In genomic region chrX:1249101-1249887, GRCh38 we compare ENCODE assay signal across 8 cellular contexts. TPM values are rescaled to one million over a fixed set of nuclear protein-coding genes. Genes with fewer than 3 reads are reported as not detected.
DNase-seq lines count a peak whose midpoint lies in the region; ATAC-seq and TF ChIP-seq lines count a peak whose summit lies in the region.

No MANE protein-coding gene starts in this region.

- CTCF ChIA-PET in naive thymus-derived CD4-positive, alpha-beta T cell (lab: Charles Lee): no interaction called here

- H3K4me1 ChIP-seq in endodermal cell (ENCODE audit: control insufficient read depth, insufficient read depth, low read length): peaks cover 9% of the 10 kb centered on the region
- peaks cover 6 to 18% of the 10 kb centered on the region in 2 donors for H3K4me1 ChIP-seq in naive thymus-derived CD4-positive, alpha-beta T cell (ENCODE audit: control insufficient read depth in 2 of 2, insufficient read depth in 2 of 2, low read length in 2 of 2)

- H3K36me3 ChIP-seq in WERI-Rb-1: no peaks in the 10 kb centered on the region
- no peaks in the 10 kb centered on the region for H3K36me3 ChIP-seq in endodermal cell (ENCODE audit: control insufficient read depth, insufficient read depth, low read length)
- no peaks in the 10 kb centered on the region for H3K36me3 ChIP-seq in naive thymus-derived CD4-positive, alpha-beta T cell (ENCODE audit: control insufficient read depth in 2 of 3, insufficient read depth in 3 of 3, low read length in 3 of 3)

- POLR2A ChIA-PET in naive thymus-derived CD4-positive, alpha-beta T cell (lab: Charles Lee): no interaction called here

- H3K27me3 ChIP-seq in WERI-Rb-1 (ENCODE audit: insufficient read depth, low read depth, severe bottlenecking): peaks cover 8% of the 10 kb centered on the region
- no peaks in the 10 kb centered on the region for H3K27me3 ChIP-seq in endodermal cell (ENCODE audit: control insufficient read depth, insufficient read depth, low read length, poor library complexity, severe bottlenecking)
- H3K27me3 ChIP-seq in naive thymus-derived CD4-positive, alpha-beta T cell (ENCODE audit: control insufficient read depth in 2 of 2, insufficient read depth in 2 of 2, low read length in 2 of 2): no peaks in the 10 kb centered on the region

- peaks cover 25% of the 10 kb centered on the region for H3K9me3 Mint-ChIP-seq in endodermal cell
- H3K9me3 Mint-ChIP-seq in naive thymus-derived CD4-positive, alpha-beta T cell: peaks cover 2 to 21% (median 9%) of the 10 kb centered on the region in 11 donors

- H3K27me3 Mint-ChIP-seq in endodermal cell (ENCODE audit: insufficient read depth): no peaks in the 10 kb centered on the region
- peaks cover 0 to 2% (median 0%) of the 10 kb centered on the region in 5 donors for H3K27me3 Mint-ChIP-seq in naive thymus-derived CD4-positive, alpha-beta T cell

- no peaks in the 10 kb centered on the region for H3K4me1 Mint-ChIP-seq in endodermal cell
- H3K4me1 Mint-ChIP-seq in naive thymus-derived CD4-positive, alpha-beta T cell: peaks cover 6 to 33% (median 27%) of the 10 kb centered on the region in 7 donors

- 17 to 18% methylated on average over 13 to 22 of the region's 22 CpGs for WGBS in endodermal cell (ENCODE audit: insufficient coverage in 1 of 2, insufficient read length in 1 of 2), 2 experiments

- peak overlapping the region; percentile 95 for H3K27ac Mint-ChIP-seq in endodermal cell
- peak overlapping the region; percentile 40 to 95 (median 91) for H3K27ac Mint-ChIP-seq in naive thymus-derived CD4-positive, alpha-beta T cell

- peak overlapping the region; percentile 52 for H3K4me3 Mint-ChIP-seq in endodermal cell
- H3K4me3 Mint-ChIP-seq in naive thymus-derived CD4-positive, alpha-beta T cell: peak overlapping the region; percentile 62 to 79 (median 70)

- peak overlapping the region; percentile 86 for H3K9ac ChIP-seq in endodermal cell (ENCODE audit: extremely low read depth, low read length, poor library complexity, severe bottlenecking)

- DNase-seq in WERI-Rb-1 (peak; percentile 28), endodermal cell (peak; percentile 88), NCI-H146 (lab: John Stamatoyannopoulos, UW) (no peak), NCI-H1930 (lab: John Stamatoyannopoulos, UW) (no peak), SIG-M5 (lab: John Stamatoyannopoulos, UW) (no peak), NCI-H2029 (lab: John Stamatoyannopoulos, UW) (no peak)
- DNase-seq in naive thymus-derived CD4-positive, alpha-beta T cell: peak in 8 of 9 donors; percentile 30 to 69 (median 58)

- intact Hi-C loops in naive thymus-derived CD4-positive, alpha-beta T cell (cut with micrococcal nuclease): loop anchor here (1.0 to 5.0 kb wide), 11 partner anchors 20 to 1381 kb away; partner anchors contain the start of genes AKAP17A (in 1 of the 2), ASMTL (in 1 of the 2), CSF2RA (in 1 of the 2) and GTPBP6 (in 1 of the 2)

- H3K4me3 ChIP-seq in WERI-Rb-1 (ENCODE audit: low read depth, low read length) (peak overlapping the region; percentile 26), endodermal cell (ENCODE audit: low read length) (peak overlapping the region; percentile 77)
- peak overlapping the region; percentile 66 for H3K4me3 ChIP-seq in naive thymus-derived CD4-positive, alpha-beta T cell (ENCODE audit: low read length)

- H3K36me3 Mint-ChIP-seq in endodermal cell (ENCODE audit: low read depth): peaks cover 21% of the 10 kb centered on the region
- H3K36me3 Mint-ChIP-seq in naive thymus-derived CD4-positive, alpha-beta T cell: peaks cover 0 to 13% (median 6%) of the 10 kb centered on the region in 5 donors

- TF ChIP-seq CTCF in WERI-Rb-1 (IDR thresholded peaks at IDR 0.05; ENCODE audit: low read depth, low read length): no peak
- TF ChIP-seq CTCF in endodermal cell (conservative IDR thresholded peaks at IDR 0.05): no peak

- H3K9me3 ChIP-seq in WERI-Rb-1 (ENCODE audit: severe bottlenecking) (peaks cover 4% of the 10 kb centered on the region), endodermal cell (ENCODE audit: control insufficient read depth, low read length) (peaks cover 14% of the 10 kb centered on the region)
- no peaks in the 10 kb centered on the region for H3K9me3 ChIP-seq in naive thymus-derived CD4-positive, alpha-beta T cell (ENCODE audit: control insufficient read depth in 2 of 3, low read length in 3 of 3)

- peak; percentile 47 for ATAC-seq in GM18868 (IDR thresholded peaks at IDR 0.05; ENCODE audit: unreplicated experiment)
- peak; percentile 85 for ATAC-seq in naive thymus-derived CD4-positive, alpha-beta T cell

- H3K27ac ChIP-seq in WERI-Rb-1: no peak overlapping the region
- peak overlapping the region; percentile 89 for H3K27ac ChIP-seq in endodermal cell (ENCODE audit: low read depth, low read length)
- H3K27ac ChIP-seq in naive thymus-derived CD4-positive, alpha-beta T cell (ENCODE audit: low read depth, low read length): peak overlapping the region; percentile 65

RNA-seq across cellular contexts. Expression of gene CSF2RA, which starts 19.3 kb away (rescaled TPM):
- total RNA-seq in endodermal cell: 1 to 10 TPM; 5.0 to 6.9 TPM
- polyA plus RNA-seq in endodermal cell (2013, experiment 1 of 2): 0.93 TPM
- polyA plus RNA-seq in endodermal cell (2013, experiment 2 of 2): 1.7 TPM
- total RNA-seq in naive thymus-derived CD4-positive, alpha-beta T cell: 10 to 100 TPM in 1 of 5 experiments, 1 to 10 TPM in 3, under 1 TPM in 1; 0.63 to 51.3 (median 1.5) TPM
- polyA plus RNA-seq in naive thymus-derived CD4-positive, alpha-beta T cell: under 1 TPM in 1 of 2 donors, not detected in 1; 0.26 TPM

RNA-seq across cellular contexts. Expression of gene CRLF2, which starts 36.8 kb away (rescaled TPM):
- total RNA-seq in endodermal cell: not detected
- polyA plus RNA-seq in endodermal cell (2013, experiment 1 of 2): not detected
- not detected for polyA plus RNA-seq in endodermal cell (2013, experiment 2 of 2)
- total RNA-seq in naive thymus-derived CD4-positive, alpha-beta T cell: 1 to 10 TPM in 1 of 5 experiments, under 1 TPM in 2, not detected in 2; 0.40 to 7.3 (median 0.98) TPM
- under 1 TPM in 1 of 2 donors, not detected in 1; 0.19 TPM for polyA plus RNA-seq in naive thymus-derived CD4-positive, alpha-beta T cell

Comparison
In these comparisons a context has a peak if more than half of its experiments do, and no peak if none do; other contexts are left out.
1. DNase-seq: peak in WERI-Rb-1 (single experiment), endodermal cell (single experiment) and naive thymus-derived CD4-positive, alpha-beta T cell (8 of 9); none in NCI-H146 (single experiment), NCI-H1930 (0 of 2), SIG-M5 (single experiment) and NCI-H2029 (single experiment).
2. H3K4me3 ChIP-seq: peak in every context shown above with its lines; median percentile 77 in endodermal cell; 66 in naive thymus-derived CD4-positive, alpha-beta T cell; 26 in WERI-Rb-1.